ENCODE assay signal across 12 cellular contexts in genomic region chr3:2944628-2945027, GRCh38.
DNase-seq lines count a peak whose midpoint lies in the region; ATAC-seq lines count a peak whose summit lies in the region.
"Had no signal": no experiment of that assay in that cellular context is flagged by ENCODE, and none has a peak within 500 bp of the region (broad histone marks: within the 10 kb centered on the region; RNA-seq: fewer than 3 reads in every experiment).

No MANE protein-coding gene starts in this region.

- no peak overlapping the region for H3K4me3 Mint-ChIP-seq in stimulated activated naive B cell treated with anti-CD40 and anti-IgM and Interleukin-4, amounts not matched to agents 10 μg/mL and 1 μg/mL and 100 μg/mL, for 72 hours

- ATAC-seq in GM19035 (IDR thresholded peaks at IDR 0.05; ENCODE audit: unreplicated experiment) (peak; percentile 85), GM21723 (IDR thresholded peaks at IDR 0.05; ENCODE audit: unreplicated experiment) (peak; percentile 91), HG03135 (IDR thresholded peaks at IDR 0.05; ENCODE audit: unreplicated experiment) (peak; percentile 93)
- peak; percentile 79 to 93 for ATAC-seq in stimulated activated naive B cell treated with anti-CD40 and anti-IgM and Interleukin-4, amounts not matched to agents 10 μg/mL and 1 μg/mL and 100 μg/mL, for 72 hours (replicated peaks)

- DNase-seq in stimulated activated naive B cell treated with anti-CD40 and anti-IgM and Interleukin-4, amounts not matched to agents 10 μg/mL and 1 μg/mL and 100 μg/mL, for 72 hours: no peak
- DNase-seq in RKO (ENCODE audit: low spot score) (no peak), dermis blood vessel endothelial cell (no peak), NCI-H2196 treated with DMSO at 0.1 percent for 48 hours (lab: John Stamatoyannopoulos, UW; ENCODE audit: unreplicated experiment) (no peak)
- DNase-seq: activated CD4-positive, alpha-beta T cell treated with anti-CD3 and anti-CD28 coated beads, Interleukin-2, amount 50 U/mL, for 4 hours; activated naive CD4-positive, alpha-beta T cell treated with Interleukin-2 at 50 U/mL for 16 hours; caudate nucleus; esophagus squamous epithelium; NCI-H1092 had no signal

- H3K4me1 Mint-ChIP-seq in stimulated activated naive B cell treated with anti-CD40 and anti-IgM and Interleukin-4, amounts not matched to agents 10 μg/mL and 1 μg/mL and 100 μg/mL, for 72 hours: peaks cover 0 to 4% of the 10 kb centered on the region in 2 donors

- H3K9me3 Mint-ChIP-seq in stimulated activated naive B cell treated with anti-CD40 and anti-IgM and Interleukin-4, amounts not matched to agents 10 μg/mL and 1 μg/mL and 100 μg/mL, for 72 hours: no peaks in the 10 kb centered on the region

- H3K27ac Mint-ChIP-seq in stimulated activated naive B cell treated with anti-CD40 and anti-IgM and Interleukin-4, amounts not matched to agents 10 μg/mL and 1 μg/mL and 100 μg/mL, for 72 hours: no peak overlapping the region

- peaks cover 0 to 6% of the 10 kb centered on the region in 2 donors for H3K27me3 Mint-ChIP-seq in stimulated activated naive B cell treated with anti-CD40 and anti-IgM and Interleukin-4, amounts not matched to agents 10 μg/mL and 1 μg/mL and 100 μg/mL, for 72 hours

- no peaks in the 10 kb centered on the region for H3K36me3 Mint-ChIP-seq in stimulated activated naive B cell treated with anti-CD40 and anti-IgM and Interleukin-4, amounts not matched to agents 10 μg/mL and 1 μg/mL and 100 μg/mL, for 72 hours
